ENCODE assay signal across 2 cellular contexts in the genomic region with DNA sequence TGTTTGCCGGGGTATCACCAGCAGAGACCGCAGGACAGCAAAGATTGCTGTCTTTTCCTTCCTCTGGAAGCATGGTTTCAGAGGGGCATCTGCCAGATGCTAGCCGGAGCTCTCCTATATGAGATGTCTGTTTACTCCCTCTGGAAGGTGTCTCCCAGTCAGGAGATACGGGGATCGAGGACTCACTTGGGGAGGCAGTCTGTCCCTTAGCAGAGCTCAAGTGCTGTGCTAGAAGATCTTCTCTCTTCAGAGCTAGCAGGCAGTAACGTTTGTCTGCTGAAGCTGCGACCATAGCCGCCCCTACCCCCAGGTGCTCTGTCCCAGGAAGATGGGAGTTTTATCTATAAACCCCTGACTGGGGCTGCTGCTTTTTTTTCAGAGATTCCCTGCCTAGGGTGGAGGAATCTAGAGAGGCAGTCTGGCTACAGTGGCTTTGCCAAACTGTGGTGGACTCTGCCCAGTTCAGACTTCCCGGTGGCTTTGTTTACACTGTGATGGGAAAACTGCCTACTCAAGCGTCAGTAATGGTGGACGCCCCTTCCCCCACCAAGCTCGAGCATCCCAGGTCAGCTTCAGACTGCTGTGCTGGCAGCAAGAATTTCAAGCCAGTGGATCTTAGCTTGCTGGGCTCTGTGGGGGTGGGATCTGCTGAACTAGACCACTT.
A peak's percentile ranks its signal among the peaks of the same experiment; 100 is the strongest.
TF ChIP-seq lines count a peak whose summit lies in the region.

No MANE protein-coding gene starts in this region.

TF ChIP-seq in GM23338, 12 proteins besides CTCF, POLR2A, EP300 and RAD21 (continues in another document):
- TF ChIP-seq, protein P1, sequence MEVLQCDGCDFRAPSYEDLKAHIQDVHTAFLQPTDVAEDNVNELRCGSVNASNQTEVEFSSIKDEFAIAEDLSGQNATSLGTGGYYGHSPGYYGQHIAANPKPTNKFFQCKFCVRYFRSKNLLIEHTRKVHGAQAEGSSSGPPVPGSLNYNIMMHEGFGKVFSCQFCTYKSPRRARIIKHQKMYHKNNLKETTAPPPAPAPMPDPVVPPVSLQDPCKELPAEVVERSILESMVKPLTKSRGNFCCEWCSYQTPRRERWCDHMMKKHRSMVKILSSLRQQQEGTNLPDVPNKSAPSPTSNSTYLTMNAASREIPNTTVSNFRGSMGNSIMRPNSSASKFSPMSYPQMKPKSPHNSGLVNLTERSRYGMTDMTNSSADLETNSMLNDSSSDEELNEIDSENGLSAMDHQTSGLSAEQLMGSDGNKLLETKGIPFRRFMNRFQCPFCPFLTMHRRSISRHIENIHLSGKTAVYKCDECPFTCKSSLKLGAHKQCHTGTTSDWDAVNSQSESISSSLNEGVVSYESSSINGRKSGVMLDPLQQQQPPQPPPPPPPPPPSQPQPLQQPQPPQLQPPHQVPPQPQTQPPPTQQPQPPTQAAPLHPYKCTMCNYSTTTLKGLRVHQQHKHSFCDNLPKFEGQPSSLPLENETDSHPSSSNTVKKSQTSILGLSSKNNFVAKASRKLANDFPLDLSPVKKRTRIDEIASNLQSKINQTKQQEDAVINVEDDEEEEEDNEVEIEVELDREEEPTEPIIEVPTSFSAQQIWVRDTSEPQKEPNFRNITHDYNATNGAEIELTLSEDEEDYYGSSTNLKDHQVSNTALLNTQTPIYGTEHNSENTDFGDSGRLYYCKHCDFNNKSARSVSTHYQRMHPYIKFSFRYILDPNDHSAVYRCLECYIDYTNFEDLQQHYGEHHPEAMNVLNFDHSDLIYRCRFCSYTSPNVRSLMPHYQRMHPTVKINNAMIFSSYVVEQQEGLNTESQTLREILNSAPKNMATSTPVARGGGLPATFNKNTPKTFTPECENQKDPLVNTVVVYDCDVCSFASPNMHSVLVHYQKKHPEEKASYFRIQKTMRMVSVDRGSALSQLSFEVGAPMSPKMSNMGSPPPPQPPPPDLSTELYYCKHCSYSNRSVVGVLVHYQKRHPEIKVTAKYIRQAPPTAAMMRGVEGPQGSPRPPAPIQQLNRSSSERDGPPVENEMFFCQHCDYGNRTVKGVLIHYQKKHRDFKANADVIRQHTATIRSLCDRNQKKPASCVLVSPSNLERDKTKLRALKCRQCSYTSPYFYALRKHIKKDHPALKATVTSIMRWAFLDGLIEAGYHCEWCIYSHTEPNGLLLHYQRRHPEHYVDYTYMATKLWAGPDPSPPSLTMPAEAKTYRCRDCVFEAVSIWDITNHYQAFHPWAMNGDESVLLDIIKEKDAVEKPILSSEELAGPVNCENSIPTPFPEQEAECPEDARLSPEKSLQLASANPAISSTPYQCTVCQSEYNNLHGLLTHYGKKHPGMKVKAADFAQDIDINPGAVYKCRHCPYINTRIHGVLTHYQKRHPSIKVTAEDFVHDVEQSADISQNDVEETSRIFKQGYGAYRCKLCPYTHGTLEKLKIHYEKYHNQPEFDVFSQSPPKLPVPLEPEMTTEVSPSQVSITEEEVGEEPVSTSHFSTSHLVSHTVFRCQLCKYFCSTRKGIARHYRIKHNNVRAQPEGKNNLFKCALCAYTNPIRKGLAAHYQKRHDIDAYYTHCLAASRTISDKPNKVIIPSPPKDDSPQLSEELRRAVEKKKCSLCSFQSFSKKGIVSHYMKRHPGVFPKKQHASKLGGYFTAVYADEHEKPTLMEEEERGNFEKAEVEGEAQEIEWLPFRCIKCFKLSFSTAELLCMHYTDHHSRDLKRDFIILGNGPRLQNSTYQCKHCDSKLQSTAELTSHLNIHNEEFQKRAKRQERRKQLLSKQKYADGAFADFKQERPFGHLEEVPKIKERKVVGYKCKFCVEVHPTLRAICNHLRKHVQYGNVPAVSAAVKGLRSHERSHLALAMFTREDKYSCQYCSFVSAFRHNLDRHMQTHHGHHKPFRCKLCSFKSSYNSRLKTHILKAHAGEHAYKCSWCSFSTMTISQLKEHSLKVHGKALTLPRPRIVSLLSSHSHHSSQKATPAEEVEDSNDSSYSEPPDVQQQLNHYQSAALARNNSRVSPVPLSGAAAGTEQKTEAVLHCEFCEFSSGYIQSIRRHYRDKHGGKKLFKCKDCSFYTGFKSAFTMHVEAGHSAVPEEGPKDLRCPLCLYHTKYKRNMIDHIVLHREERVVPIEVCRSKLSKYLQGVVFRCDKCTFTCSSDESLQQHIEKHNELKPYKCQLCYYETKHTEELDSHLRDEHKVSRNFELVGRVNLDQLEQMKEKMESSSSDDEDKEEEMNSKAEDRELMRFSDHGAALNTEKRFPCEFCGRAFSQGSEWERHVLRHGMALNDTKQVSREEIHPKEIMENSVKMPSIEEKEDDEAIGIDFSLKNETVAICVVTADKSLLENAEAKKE (CRISPR knock-in tag; IDR thresholded peaks at IDR 0.05) = no peak
- TF ChIP-seq CREB1 (CRISPR knock-in tag; IDR thresholded peaks at IDR 0.05; ENCODE audit: low read depth) = no peak
- no peak for TF ChIP-seq POLR2AphosphoS5 (IDR thresholded peaks at IDR 0.05; ENCODE audit: low read depth)
- TF ChIP-seq, protein P2, sequence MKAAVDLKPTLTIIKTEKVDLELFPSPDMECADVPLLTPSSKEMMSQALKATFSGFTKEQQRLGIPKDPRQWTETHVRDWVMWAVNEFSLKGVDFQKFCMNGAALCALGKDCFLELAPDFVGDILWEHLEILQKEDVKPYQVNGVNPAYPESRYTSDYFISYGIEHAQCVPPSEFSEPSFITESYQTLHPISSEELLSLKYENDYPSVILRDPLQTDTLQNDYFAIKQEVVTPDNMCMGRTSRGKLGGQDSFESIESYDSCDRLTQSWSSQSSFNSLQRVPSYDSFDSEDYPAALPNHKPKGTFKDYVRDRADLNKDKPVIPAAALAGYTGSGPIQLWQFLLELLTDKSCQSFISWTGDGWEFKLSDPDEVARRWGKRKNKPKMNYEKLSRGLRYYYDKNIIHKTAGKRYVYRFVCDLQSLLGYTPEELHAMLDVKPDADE (IDR thresholded peaks at IDR 0.05) = no peak
- TF ChIP-seq, protein P3, sequence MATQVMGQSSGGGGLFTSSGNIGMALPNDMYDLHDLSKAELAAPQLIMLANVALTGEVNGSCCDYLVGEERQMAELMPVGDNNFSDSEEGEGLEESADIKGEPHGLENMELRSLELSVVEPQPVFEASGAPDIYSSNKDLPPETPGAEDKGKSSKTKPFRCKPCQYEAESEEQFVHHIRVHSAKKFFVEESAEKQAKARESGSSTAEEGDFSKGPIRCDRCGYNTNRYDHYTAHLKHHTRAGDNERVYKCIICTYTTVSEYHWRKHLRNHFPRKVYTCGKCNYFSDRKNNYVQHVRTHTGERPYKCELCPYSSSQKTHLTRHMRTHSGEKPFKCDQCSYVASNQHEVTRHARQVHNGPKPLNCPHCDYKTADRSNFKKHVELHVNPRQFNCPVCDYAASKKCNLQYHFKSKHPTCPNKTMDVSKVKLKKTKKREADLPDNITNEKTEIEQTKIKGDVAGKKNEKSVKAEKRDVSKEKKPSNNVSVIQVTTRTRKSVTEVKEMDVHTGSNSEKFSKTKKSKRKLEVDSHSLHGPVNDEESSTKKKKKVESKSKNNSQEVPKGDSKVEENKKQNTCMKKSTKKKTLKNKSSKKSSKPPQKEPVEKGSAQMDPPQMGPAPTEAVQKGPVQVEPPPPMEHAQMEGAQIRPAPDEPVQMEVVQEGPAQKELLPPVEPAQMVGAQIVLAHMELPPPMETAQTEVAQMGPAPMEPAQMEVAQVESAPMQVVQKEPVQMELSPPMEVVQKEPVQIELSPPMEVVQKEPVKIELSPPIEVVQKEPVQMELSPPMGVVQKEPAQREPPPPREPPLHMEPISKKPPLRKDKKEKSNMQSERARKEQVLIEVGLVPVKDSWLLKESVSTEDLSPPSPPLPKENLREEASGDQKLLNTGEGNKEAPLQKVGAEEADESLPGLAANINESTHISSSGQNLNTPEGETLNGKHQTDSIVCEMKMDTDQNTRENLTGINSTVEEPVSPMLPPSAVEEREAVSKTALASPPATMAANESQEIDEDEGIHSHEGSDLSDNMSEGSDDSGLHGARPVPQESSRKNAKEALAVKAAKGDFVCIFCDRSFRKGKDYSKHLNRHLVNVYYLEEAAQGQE (IDR thresholded peaks at IDR 0.05; ENCODE audit: unreplicated experiment) = no peak
- no peak for TF ChIP-seq EZH2 (IDR thresholded peaks at IDR 0.05; ENCODE audit: low read depth, unreplicated experiment)
- no peak for TF ChIP-seq NANOG (IDR thresholded peaks at IDR 0.05; ENCODE audit: borderline replicate concordance)
- no peak for TF ChIP-seq JUNB (IDR thresholded peaks at IDR 0.05; ENCODE audit: unreplicated experiment)

TF ChIP-seq in HepG2, 621 proteins besides CTCF, POLR2A, EP300 and RAD21 (continued from another document and continues in another):
- TF ChIP-seq, protein P4, sequence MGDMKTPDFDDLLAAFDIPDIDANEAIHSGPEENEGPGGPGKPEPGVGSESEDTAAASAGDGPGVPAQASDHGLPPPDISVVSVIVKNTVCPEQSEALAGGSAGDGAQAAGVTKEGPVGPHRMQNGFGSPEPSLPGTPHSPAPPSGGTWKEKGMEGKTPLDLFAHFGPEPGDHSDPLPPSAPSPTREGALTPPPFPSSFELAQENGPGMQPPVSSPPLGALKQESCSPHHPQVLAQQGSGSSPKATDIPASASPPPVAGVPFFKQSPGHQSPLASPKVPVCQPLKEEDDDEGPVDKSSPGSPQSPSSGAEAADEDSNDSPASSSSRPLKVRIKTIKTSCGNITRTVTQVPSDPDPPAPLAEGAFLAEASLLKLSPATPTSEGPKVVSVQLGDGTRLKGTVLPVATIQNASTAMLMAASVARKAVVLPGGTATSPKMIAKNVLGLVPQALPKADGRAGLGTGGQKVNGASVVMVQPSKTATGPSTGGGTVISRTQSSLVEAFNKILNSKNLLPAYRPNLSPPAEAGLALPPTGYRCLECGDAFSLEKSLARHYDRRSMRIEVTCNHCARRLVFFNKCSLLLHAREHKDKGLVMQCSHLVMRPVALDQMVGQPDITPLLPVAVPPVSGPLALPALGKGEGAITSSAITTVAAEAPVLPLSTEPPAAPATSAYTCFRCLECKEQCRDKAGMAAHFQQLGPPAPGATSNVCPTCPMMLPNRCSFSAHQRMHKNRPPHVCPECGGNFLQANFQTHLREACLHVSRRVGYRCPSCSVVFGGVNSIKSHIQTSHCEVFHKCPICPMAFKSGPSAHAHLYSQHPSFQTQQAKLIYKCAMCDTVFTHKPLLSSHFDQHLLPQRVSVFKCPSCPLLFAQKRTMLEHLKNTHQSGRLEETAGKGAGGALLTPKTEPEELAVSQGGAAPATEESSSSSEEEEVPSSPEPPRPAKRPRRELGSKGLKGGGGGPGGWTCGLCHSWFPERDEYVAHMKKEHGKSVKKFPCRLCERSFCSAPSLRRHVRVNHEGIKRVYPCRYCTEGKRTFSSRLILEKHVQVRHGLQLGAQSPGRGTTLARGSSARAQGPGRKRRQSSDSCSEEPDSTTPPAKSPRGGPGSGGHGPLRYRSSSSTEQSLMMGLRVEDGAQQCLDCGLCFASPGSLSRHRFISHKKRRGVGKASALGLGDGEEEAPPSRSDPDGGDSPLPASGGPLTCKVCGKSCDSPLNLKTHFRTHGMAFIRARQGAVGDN (CRISPR knock-in tag; IDR thresholded peaks at IDR 0.05) = 0 out of 2 replicates have a peak, but pooled peaks have one; percentile 22
- no peak for TF ChIP-seq ZBTB42 (CRISPR knock-in tag; IDR thresholded peaks at IDR 0.05)
- TF ChIP-seq ZNF557 (CRISPR knock-in tag; IDR thresholded peaks at IDR 0.05) = no peak
- no peak for TF ChIP-seq ZMYM3 (CRISPR knock-in tag; IDR thresholded peaks at IDR 0.05)
- TF ChIP-seq, protein P5, sequence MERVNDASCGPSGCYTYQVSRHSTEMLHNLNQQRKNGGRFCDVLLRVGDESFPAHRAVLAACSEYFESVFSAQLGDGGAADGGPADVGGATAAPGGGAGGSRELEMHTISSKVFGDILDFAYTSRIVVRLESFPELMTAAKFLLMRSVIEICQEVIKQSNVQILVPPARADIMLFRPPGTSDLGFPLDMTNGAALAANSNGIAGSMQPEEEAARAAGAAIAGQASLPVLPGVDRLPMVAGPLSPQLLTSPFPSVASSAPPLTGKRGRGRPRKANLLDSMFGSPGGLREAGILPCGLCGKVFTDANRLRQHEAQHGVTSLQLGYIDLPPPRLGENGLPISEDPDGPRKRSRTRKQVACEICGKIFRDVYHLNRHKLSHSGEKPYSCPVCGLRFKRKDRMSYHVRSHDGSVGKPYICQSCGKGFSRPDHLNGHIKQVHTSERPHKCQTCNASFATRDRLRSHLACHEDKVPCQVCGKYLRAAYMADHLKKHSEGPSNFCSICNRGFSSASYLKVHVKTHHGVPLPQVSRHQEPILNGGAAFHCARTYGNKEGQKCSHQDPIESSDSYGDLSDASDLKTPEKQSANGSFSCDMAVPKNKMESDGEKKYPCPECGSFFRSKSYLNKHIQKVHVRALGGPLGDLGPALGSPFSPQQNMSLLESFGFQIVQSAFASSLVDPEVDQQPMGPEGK (CRISPR knock-in tag; IDR thresholded peaks at IDR 0.05) = no peak
- TF ChIP-seq ZNF713 (CRISPR knock-in tag; IDR thresholded peaks at IDR 0.05) = no peak
- TF ChIP-seq, protein P6, sequence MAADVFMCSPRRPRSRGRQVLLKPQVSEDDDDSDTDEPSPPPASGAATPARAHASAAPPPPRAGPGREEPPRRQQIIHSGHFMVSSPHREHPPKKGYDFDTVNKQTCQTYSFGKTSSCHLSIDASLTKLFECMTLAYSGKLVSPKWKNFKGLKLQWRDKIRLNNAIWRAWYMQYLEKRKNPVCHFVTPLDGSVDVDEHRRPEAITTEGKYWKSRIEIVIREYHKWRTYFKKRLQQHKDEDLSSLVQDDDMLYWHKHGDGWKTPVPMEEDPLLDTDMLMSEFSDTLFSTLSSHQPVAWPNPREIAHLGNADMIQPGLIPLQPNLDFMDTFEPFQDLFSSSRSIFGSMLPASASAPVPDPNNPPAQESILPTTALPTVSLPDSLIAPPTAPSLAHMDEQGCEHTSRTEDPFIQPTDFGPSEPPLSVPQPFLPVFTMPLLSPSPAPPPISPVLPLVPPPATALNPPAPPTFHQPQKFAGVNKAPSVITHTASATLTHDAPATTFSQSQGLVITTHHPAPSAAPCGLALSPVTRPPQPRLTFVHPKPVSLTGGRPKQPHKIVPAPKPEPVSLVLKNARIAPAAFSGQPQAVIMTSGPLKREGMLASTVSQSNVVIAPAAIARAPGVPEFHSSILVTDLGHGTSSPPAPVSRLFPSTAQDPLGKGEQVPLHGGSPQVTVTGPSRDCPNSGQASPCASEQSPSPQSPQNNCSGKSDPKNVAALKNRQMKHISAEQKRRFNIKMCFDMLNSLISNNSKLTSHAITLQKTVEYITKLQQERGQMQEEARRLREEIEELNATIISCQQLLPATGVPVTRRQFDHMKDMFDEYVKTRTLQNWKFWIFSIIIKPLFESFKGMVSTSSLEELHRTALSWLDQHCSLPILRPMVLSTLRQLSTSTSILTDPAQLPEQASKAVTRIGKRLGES (CRISPR knock-in tag; IDR thresholded peaks at IDR 0.05; ENCODE audit: borderline replicate concordance) = no peak
- TF ChIP-seq, protein P7, sequence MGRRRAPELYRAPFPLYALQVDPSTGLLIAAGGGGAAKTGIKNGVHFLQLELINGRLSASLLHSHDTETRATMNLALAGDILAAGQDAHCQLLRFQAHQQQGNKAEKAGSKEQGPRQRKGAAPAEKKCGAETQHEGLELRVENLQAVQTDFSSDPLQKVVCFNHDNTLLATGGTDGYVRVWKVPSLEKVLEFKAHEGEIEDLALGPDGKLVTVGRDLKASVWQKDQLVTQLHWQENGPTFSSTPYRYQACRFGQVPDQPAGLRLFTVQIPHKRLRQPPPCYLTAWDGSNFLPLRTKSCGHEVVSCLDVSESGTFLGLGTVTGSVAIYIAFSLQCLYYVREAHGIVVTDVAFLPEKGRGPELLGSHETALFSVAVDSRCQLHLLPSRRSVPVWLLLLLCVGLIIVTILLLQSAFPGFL (CRISPR knock-in tag; IDR thresholded peaks at IDR 0.05) = no peak
- no peak for TF ChIP-seq EHMT2 (IDR thresholded peaks at IDR 0.05; ENCODE audit: borderline replicate concordance, low read depth, low read length)
- no peak for TF ChIP-seq SP5 (CRISPR knock-in tag; IDR thresholded peaks at IDR 0.05; ENCODE audit: borderline replicate concordance, low read depth)
- TF ChIP-seq, protein P8, sequence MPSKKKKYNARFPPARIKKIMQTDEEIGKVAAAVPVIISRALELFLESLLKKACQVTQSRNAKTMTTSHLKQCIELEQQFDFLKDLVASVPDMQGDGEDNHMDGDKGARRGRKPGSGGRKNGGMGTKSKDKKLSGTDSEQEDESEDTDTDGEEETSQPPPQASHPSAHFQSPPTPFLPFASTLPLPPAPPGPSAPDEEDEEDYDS (CRISPR knock-in tag; IDR thresholded peaks at IDR 0.05) = no peak
- TF ChIP-seq SYNCRIP (IDR thresholded peaks at IDR 0.05; ENCODE audit: insufficient read depth, low read depth, low read length) = no peak
- no peak for TF ChIP-seq ZNF709 (CRISPR knock-in tag; IDR thresholded peaks at IDR 0.05)
- peak; percentile 64 for TF ChIP-seq ZNF501 (CRISPR knock-in tag; IDR thresholded peaks at IDR 0.05)
